In the genomic region with DNA sequence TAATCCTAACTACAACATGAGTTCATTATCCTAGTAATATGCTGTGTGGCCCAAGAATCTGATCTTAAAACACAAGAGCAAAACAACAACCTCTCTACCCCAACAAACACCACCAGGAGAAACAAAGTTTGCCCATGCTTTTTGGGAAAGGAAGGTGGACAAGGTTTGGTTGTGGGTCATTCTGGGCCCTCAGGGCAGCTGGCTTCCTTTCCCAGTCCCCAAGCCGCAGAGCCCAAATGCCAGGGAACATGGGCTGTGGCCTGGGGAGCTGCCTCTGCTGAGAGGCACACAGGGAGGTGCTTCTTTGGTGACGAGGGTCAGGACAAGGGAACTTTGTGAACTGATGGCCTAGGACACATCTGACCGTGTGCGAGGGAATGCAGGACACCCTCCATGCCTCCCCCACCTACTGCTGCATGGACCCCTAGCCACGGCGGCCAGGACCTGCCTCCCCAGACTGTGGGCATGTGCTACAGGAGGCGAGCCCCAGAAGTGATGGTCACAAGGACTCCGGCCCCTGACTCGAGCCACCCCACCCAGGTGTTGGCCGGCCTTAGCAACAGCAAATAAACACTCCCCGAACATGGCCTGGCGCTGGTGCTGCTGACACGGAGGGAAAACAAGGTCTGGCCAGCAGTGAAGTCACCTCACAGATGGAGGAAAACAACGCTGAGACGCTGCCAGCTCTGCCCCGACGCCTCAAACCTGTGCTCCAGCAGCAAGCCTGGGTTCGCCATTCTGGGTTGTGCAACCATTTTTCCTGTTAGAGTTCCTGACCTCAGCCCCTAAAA, we compare ENCODE assay signal across 15 cellular contexts. TPM values are rescaled to one million over a fixed set of nuclear protein-coding genes. Genes with fewer than 3 reads are reported as not detected.
DNase-seq lines count a peak whose midpoint lies in the region; ATAC-seq and TF ChIP-seq lines count a peak whose summit lies in the region.
"Had no signal": no experiment of that assay in that cellular context is flagged by ENCODE, and none has a peak within 500 bp of the region (broad histone marks: within the 10 kb centered on the region; RNA-seq: fewer than 3 reads in every experiment).

No MANE protein-coding gene starts in this region.

- H3K36me3 Mint-ChIP-seq in T-helper 1 cell treated with Interleukin-12 subunit alpha and Interleukin-12 subunit beta and Interleukin-4 antibody, amounts not matched to agents 30 μg/mL and 1 μg/mL, for 36 hours (ENCODE audit: low read depth) = peaks cover 13% of the 10 kb centered on the region
- H3K36me3 Mint-ChIP-seq in endothelial cell (ENCODE audit: low read depth, unreplicated experiment) = peaks cover 35% of the 10 kb centered on the region
- peaks cover 14% of the 10 kb centered on the region for H3K36me3 Mint-ChIP-seq in stimulated activated effector memory CD8-positive, alpha-beta T cell treated with anti-CD3 and anti-CD28 coated beads, Interleukin-12 subunit alpha, Interleukin-12 subunit beta, amount 100 ng/mL, for 72 hours

- 37% methylated on average over 5 of the region's 18 CpGs for WGBS in right lobe of liver (ENCODE audit: insufficient coverage, low coverage, low lambda C conversion rate, missing lambda C conversion rate)

- no peak overlapping the region for H3K4me3 ChIP-seq in right lobe of liver
- H3K4me3 ChIP-seq: SJSA1, tibial nerve had no signal

- peaks cover 10 to 92% (median 63%) of the 10 kb centered on the region in 4 donors for H3K36me3 ChIP-seq in right lobe of liver

- H3K27ac Mint-ChIP-seq in T-helper 1 cell treated with Interleukin-12 subunit alpha and Interleukin-12 subunit beta and Interleukin-4 antibody, amounts not matched to agents 30 μg/mL and 1 μg/mL, for 36 hours = peak overlapping the region; percentile 20
- peak overlapping the region; percentile 28 for H3K27ac Mint-ChIP-seq in endothelial cell (ENCODE audit: unreplicated experiment)
- peak overlapping the region; percentile 68 for H3K27ac Mint-ChIP-seq in stimulated activated effector memory CD8-positive, alpha-beta T cell treated with anti-CD3 and anti-CD28 coated beads, Interleukin-12 subunit alpha, Interleukin-12 subunit beta, amount 100 ng/mL, for 72 hours
- H3K27ac Mint-ChIP-seq: activated CD4-positive, alpha-beta memory T cell treated with anti-CD3 and anti-CD28 coated beads, Interleukin-2, amount 10 ng/mL, durations not matched to agents 7 days and 5 days; CD8-positive, alpha-beta T cell had no signal

- ATAC-seq in right lobe of liver = peak; percentile 55 to 87 (median 60)
- ATAC-seq in stimulated activated effector memory CD8-positive, alpha-beta T cell treated with anti-CD3 and anti-CD28 coated beads, Interleukin-12 subunit alpha, Interleukin-12 subunit beta, amount 100 ng/mL, for 72 hours = no peak
- ATAC-seq in HG02973 (IDR thresholded peaks at IDR 0.05; ENCODE audit: unreplicated experiment) = no peak
- ATAC-seq in HG03442 (IDR thresholded peaks at IDR 0.05; ENCODE audit: unreplicated experiment) = no peak
- ATAC-seq: CD8-positive, alpha-beta T cell had no signal

- TF ChIP-seq CTCF in endothelial cell (IDR thresholded peaks at IDR 0.05; ENCODE audit: unreplicated experiment) (no peak), right lobe of liver (IDR thresholded peaks at IDR 0.05) (no peak)

- no peak for TF ChIP-seq POLR2A in right lobe of liver (IDR thresholded peaks at IDR 0.05)

- H3K27me3 Mint-ChIP-seq in T-helper 1 cell treated with Interleukin-12 subunit alpha and Interleukin-12 subunit beta and Interleukin-4 antibody, amounts not matched to agents 30 μg/mL and 1 μg/mL, for 36 hours (ENCODE audit: low read depth) = no peaks in the 10 kb centered on the region
- H3K27me3 Mint-ChIP-seq in endothelial cell (ENCODE audit: unreplicated experiment) = peaks cover 6% of the 10 kb centered on the region
- H3K27me3 Mint-ChIP-seq: activated CD4-positive, alpha-beta memory T cell treated with anti-CD3 and anti-CD28 coated beads, Interleukin-2, amount 10 ng/mL, durations not matched to agents 7 days and 5 days had no signal

- DNase-seq in endothelial cell (ENCODE audit: low spot score) (no peak), right lobe of liver (peak; percentile 65 to 92 (median 71)), UCSD-AML1 (lab: John Stamatoyannopoulos, UW; ENCODE audit: unreplicated experiment) (no peak), NCI-H1092 treated with DMSO at 0.1 percent for 48 hours (lab: John Stamatoyannopoulos, UW) (no peak)
- DNase-seq in stimulated activated effector memory CD8-positive, alpha-beta T cell treated with anti-CD3 and anti-CD28 coated beads, Interleukin-12 subunit alpha, Interleukin-12 subunit beta, amount 100 ng/mL, for 72 hours (ENCODE audit: low spot score in 2 of 2) = no peak
- DNase-seq: activated CD4-positive, alpha-beta memory T cell treated with anti-CD3 and anti-CD28 coated beads, Interleukin-2, amount 10 ng/mL, durations not matched to agents 7 days and 5 days; CD8-positive, alpha-beta T cell; NCI-H2171 treated with DMSO at 0.1 percent for 48 hours; stimulated activated CD4-positive, alpha-beta T cell treated with anti-CD3 and anti-CD28 coated beads, Interleukin-2, amount 100 ng/mL, for 24 hours; stimulated activated CD8-positive, alpha-beta memory T cell treated with anti-CD3 and anti-CD28 coated beads, Interleukin-4, amount 100 ng/mL, for 48 hours had no signal

- no peak overlapping the region for H3K4me3 Mint-ChIP-seq in T-helper 1 cell treated with Interleukin-12 subunit alpha and Interleukin-12 subunit beta and Interleukin-4 antibody, amounts not matched to agents 30 μg/mL and 1 μg/mL, for 36 hours
- peak overlapping the region; percentile 73 for H3K4me3 Mint-ChIP-seq in endothelial cell (ENCODE audit: unreplicated experiment)
- H3K4me3 Mint-ChIP-seq in stimulated activated effector memory CD8-positive, alpha-beta T cell treated with anti-CD3 and anti-CD28 coated beads, Interleukin-12 subunit alpha, Interleukin-12 subunit beta, amount 100 ng/mL, for 72 hours = no peak overlapping the region
- H3K4me3 Mint-ChIP-seq: activated CD4-positive, alpha-beta memory T cell treated with anti-CD3 and anti-CD28 coated beads, Interleukin-2, amount 10 ng/mL, durations not matched to agents 7 days and 5 days; CD8-positive, alpha-beta T cell had no signal

- H3K9me3 ChIP-seq in right lobe of liver = no peaks in the 10 kb centered on the region
- H3K9me3 ChIP-seq: SJSA1, tibial nerve had no signal

- no peaks in the 10 kb centered on the region for H3K4me1 Mint-ChIP-seq in T-helper 1 cell treated with Interleukin-12 subunit alpha and Interleukin-12 subunit beta and Interleukin-4 antibody, amounts not matched to agents 30 μg/mL and 1 μg/mL, for 36 hours (ENCODE audit: low read depth)
- no peaks in the 10 kb centered on the region for H3K4me1 Mint-ChIP-seq in endothelial cell (ENCODE audit: unreplicated experiment)
- peaks cover 5% of the 10 kb centered on the region for H3K4me1 Mint-ChIP-seq in stimulated activated effector memory CD8-positive, alpha-beta T cell treated with anti-CD3 and anti-CD28 coated beads, Interleukin-12 subunit alpha, Interleukin-12 subunit beta, amount 100 ng/mL, for 72 hours
- H3K4me1 Mint-ChIP-seq: activated CD4-positive, alpha-beta memory T cell treated with anti-CD3 and anti-CD28 coated beads, Interleukin-2, amount 10 ng/mL, durations not matched to agents 7 days and 5 days had no signal

- intact Hi-C loops in right lobe of liver (cut with DNase I) = loop anchor here in 1 of 2 donors (10.0 kb wide), 1 partner anchor 278 kb away; no protein-coding TSS in a partner anchor

- H3K4me1 ChIP-seq in right lobe of liver = peaks cover 0 to 21% (median 4%) of the 10 kb centered on the region in 4 donors
- H3K4me1 ChIP-seq: SJSA1 had no signal

- no peaks in the 10 kb centered on the region for H3K27me3 ChIP-seq in right lobe of liver
- H3K27me3 ChIP-seq: SJSA1, tibial nerve had no signal

- peak overlapping the region in 2 of 3 donors; percentile 40 to 81 for H3K27ac ChIP-seq in right lobe of liver
- H3K27ac ChIP-seq: SJSA1 had no signal

- H3K9me3 Mint-ChIP-seq in T-helper 1 cell treated with Interleukin-12 subunit alpha and Interleukin-12 subunit beta and Interleukin-4 antibody, amounts not matched to agents 30 μg/mL and 1 μg/mL, for 36 hours = no peaks in the 10 kb centered on the region
- no peaks in the 10 kb centered on the region for H3K9me3 Mint-ChIP-seq in endothelial cell (ENCODE audit: unreplicated experiment)
- H3K9me3 Mint-ChIP-seq in stimulated activated effector memory CD8-positive, alpha-beta T cell treated with anti-CD3 and anti-CD28 coated beads, Interleukin-12 subunit alpha, Interleukin-12 subunit beta, amount 100 ng/mL, for 72 hours = no peaks in the 10 kb centered on the region
- H3K9me3 Mint-ChIP-seq: activated CD4-positive, alpha-beta memory T cell treated with anti-CD3 and anti-CD28 coated beads, Interleukin-2, amount 10 ng/mL, durations not matched to agents 7 days and 5 days; CD8-positive, alpha-beta T cell had no signal

RNA-seq across cellular contexts. Expression of a gene that starts 55.6 kb away (rescaled TPM):
- total RNA-seq in endothelial cell (ENCODE audit: unreplicated experiment) (179 TPM), right lobe of liver (100 to 1,000 TPM; 121 to 274 (median 193) TPM)

RNA-seq across cellular contexts. Expression of a gene that starts 56.5 kb away (rescaled TPM):
- total RNA-seq in endothelial cell (ENCODE audit: unreplicated experiment) = 142 TPM
- total RNA-seq in right lobe of liver = 10 to 100 TPM; 65.8 to 94.4 (median 86.9) TPM

Comparison
In these comparisons a context has a peak if more than half of its experiments do, and no peak if none do; other contexts are left out.
1. DNase-seq: peak in right lobe of liver (3 of 3); none in endothelial cell (single experiment), stimulated activated effector memory CD8-positive, alpha-beta T cell treated with anti-CD3 and anti-CD28 coated beads, Interleukin-12 subunit alpha, Interleukin-12 subunit beta, amount 100 ng/mL, for 72 hours (0 of 2), UCSD-AML1 (single experiment) and NCI-H1092 treated with DMSO at 0.1 percent for 48 hours (single experiment).
2. ATAC-seq: peak in right lobe of liver (4 of 4); none in stimulated activated effector memory CD8-positive, alpha-beta T cell treated with anti-CD3 and anti-CD28 coated beads, Interleukin-12 subunit alpha, Interleukin-12 subunit beta, amount 100 ng/mL, for 72 hours (single experiment), HG02973 (single experiment) and HG03442 (single experiment).
3. Peak in every context shown above with its lines, with median percentiles within 50 percentile points of each other: H3K27ac Mint-ChIP-seq.